Comparison of ENCODE assay signal across 2 cellular contexts in the genomic region with DNA sequence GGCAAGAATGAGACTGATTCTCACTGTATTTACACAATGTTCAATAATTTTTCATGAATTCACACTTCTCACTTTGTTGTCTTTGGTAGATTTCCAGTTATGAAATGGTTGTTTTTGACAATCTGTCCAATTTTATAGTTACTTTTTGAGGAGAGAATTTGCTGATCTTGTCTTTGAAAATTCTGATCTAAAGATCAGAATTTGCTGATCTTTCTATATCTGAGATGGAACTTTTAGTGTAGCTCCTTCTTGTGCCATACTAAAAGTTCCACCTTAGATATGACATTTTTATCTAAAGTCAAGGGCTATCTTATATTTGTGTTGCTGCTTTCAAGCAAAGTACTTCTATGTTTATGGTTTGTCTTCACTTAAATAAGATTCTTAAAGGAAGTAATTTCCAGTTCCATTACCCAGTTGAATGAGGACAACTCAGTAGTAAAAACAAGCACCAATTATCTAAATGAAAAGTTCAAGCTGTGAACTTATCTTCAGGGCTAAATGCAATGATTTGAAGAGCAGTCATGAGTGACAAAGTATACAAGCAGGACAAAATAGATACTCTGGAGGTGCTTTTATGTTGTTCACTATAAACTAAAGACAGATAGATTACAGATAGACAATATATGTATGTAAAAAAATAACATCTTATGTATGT.
TF ChIP-seq lines count a peak whose summit lies in the region.

No MANE protein-coding gene starts in this region.

TF ChIP-seq in HEK293, 187 proteins besides CTCF, POLR2A, EP300 and RAD21:
- TF ChIP-seq WT1 (tag by site-specific recombination; IDR thresholded peaks at IDR 0.05): 0 out of 2 replicates have a peak, but pooled peaks have one; percentile 23
- peak; percentile 61; the same call in 1 of the 2 replicates for TF ChIP-seq TRIM28 (IDR thresholded peaks at IDR 0.05; ENCODE audit: borderline replicate concordance, low read length)
- TF ChIP-seq TCF7L2 (IDR thresholded peaks at IDR 0.05; ENCODE audit: borderline replicate concordance, low read depth, low read length): peak; percentile 98
- TF ChIP-seq PRDM2 (tag by site-specific recombination; IDR thresholded peaks at IDR 0.05; ENCODE audit: borderline replicate concordance): no peak
- TF ChIP-seq BCL11A (tag by site-specific recombination; IDR thresholded peaks at IDR 0.05; ENCODE audit: low read depth): no peak
- TF ChIP-seq ZNF341 (tag by site-specific recombination; IDR thresholded peaks at IDR 0.05; ENCODE audit: low read depth): no peak
TF ChIP-seq in HEK293: peak in this region for 3.

TF ChIP-seq in K562, 482 proteins besides CTCF, POLR2A, EP300 and RAD21:
- TF ChIP-seq NR1H2 (CRISPR knock-in tag; IDR thresholded peaks at IDR 0.05): no peak
- TF ChIP-seq FOXJ3 (CRISPR knock-in tag; IDR thresholded peaks at IDR 0.05): no peak
- no peak for TF ChIP-seq MXI1 (IDR thresholded peaks at IDR 0.05; ENCODE audit: low read depth, low read length)
- TF ChIP-seq ZNF280B (CRISPR knock-in tag; IDR thresholded peaks at IDR 0.05): no peak
- TF ChIP-seq PTBP1 (IDR thresholded peaks at IDR 0.05; ENCODE audit: low read depth, low read length): no peak
- TF ChIP-seq ZNF311 (CRISPR knock-in tag; IDR thresholded peaks at IDR 0.05): no peak
- TF ChIP-seq, protein P1, sequence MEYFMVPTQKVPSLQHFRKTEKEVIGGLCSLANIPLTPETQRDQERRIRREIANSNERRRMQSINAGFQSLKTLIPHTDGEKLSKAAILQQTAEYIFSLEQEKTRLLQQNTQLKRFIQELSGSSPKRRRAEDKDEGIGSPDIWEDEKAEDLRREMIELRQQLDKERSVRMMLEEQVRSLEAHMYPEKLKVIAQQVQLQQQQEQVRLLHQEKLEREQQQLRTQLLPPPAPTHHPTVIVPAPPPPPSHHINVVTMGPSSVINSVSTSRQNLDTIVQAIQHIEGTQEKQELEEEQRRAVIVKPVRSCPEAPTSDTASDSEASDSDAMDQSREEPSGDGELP (CRISPR knock-in tag; IDR thresholded peaks at IDR 0.05; ENCODE audit: borderline replicate concordance): no peak
- TF ChIP-seq ZNF316 (IDR thresholded peaks at IDR 0.05): peak; percentile 19; the same call in 1 of the 2 replicates
